8 cellular contexts compared by ENCODE assay signal in genomic region chr17:64985579-64985904, GRCh38.
DNase-seq lines count a peak whose midpoint lies in the region; ATAC-seq and TF ChIP-seq lines count a peak whose summit lies in the region.
"Not testable (repeated sequence)": the region's sequence is repeated elsewhere in the genome, so short reads cannot be mapped to it uniquely, and the experiment has no call there.

No MANE protein-coding gene starts in this region.

- H3K27ac Mint-ChIP-seq in HFFc6: peak overlapping the region; percentile 59
- H3K27ac Mint-ChIP-seq in activated T-cell treated with anti-CD3 and anti-CD28 coated beads, Interleukin-2, amount 50 U/mL, for 72 hours: peak overlapping the region; percentile 100
- H3K27ac Mint-ChIP-seq in natural killer cell treated with Interleukin-12 subunit alpha and Interleukin-12 subunit beta and Interleukin-15 and Interleukin-18, amount 100 ng/mL, for 72 hours: peak overlapping the region; percentile 100
- peak overlapping the region; percentile 99 for H3K27ac Mint-ChIP-seq in stimulated activated naive CD8-positive, alpha-beta T cell treated with anti-CD3 and anti-CD28 coated beads, Interleukin-15, Interleukin-2, amounts not matched to agents 100 ng/mL and 50 ng/mL, for 24 hours

- peaks cover 48% of the 10 kb centered on the region for H3K4me1 Mint-ChIP-seq in HFFc6 (ENCODE audit: low read depth)
- peaks cover 64% of the 10 kb centered on the region for H3K4me1 Mint-ChIP-seq in activated T-cell treated with anti-CD3 and anti-CD28 coated beads, Interleukin-2, amount 50 U/mL, for 72 hours (ENCODE audit: low read depth)
- H3K4me1 Mint-ChIP-seq in natural killer cell treated with Interleukin-12 subunit alpha and Interleukin-12 subunit beta and Interleukin-15 and Interleukin-18, amount 100 ng/mL, for 72 hours (ENCODE audit: low read depth in 2 of 2): peaks cover 43 to 44% of the 10 kb centered on the region in 2 donors
- peaks cover 67% of the 10 kb centered on the region for H3K4me1 Mint-ChIP-seq in stimulated activated naive CD8-positive, alpha-beta T cell treated with anti-CD3 and anti-CD28 coated beads, Interleukin-15, Interleukin-2, amounts not matched to agents 100 ng/mL and 50 ng/mL, for 24 hours (ENCODE audit: low read depth)

- not testable (repeated sequence) for DNase-seq in HFFc6; Peyer's patch; activated T-cell treated with anti-CD3 and anti-CD28 coated beads, Interleukin-2, amount 50 U/mL, for 72 hours; caudate nucleus (lab: John Stamatoyannopoulos, UW); natural killer cell treated with Interleukin-12 subunit alpha and Interleukin-12 subunit beta and Interleukin-15 and Interleukin-18, amount 100 ng/mL, for 72 hours (ENCODE audit: low spot score)
- peak; percentile 52 for DNase-seq in islet precursor cell

- ATAC-seq in activated T-cell treated with anti-CD3 and anti-CD28 coated beads, Interleukin-2, amount 50 U/mL, for 72 hours (replicated peaks in 1 of 2); natural killer cell treated with Interleukin-12 subunit alpha and Interleukin-12 subunit beta and Interleukin-15 and Interleukin-18, amount 100 ng/mL, for 72 hours: not testable (repeated sequence)

- H3K27me3 ChIP-seq in Peyer's patch: not testable (repeated sequence)

- not testable (repeated sequence) for H3K27me3 Mint-ChIP-seq in HFFc6 (ENCODE audit: insufficient read depth); activated T-cell treated with anti-CD3 and anti-CD28 coated beads, Interleukin-2, amount 50 U/mL, for 72 hours (ENCODE audit: low read depth); natural killer cell treated with Interleukin-12 subunit alpha and Interleukin-12 subunit beta and Interleukin-15 and Interleukin-18, amount 100 ng/mL, for 72 hours; stimulated activated naive CD8-positive, alpha-beta T cell treated with anti-CD3 and anti-CD28 coated beads, Interleukin-15, Interleukin-2, amounts not matched to agents 100 ng/mL and 50 ng/mL, for 24 hours

- H3K4me3 ChIP-seq in Peyer's patch: peak overlapping the region in 1 of 4 donors; percentile 23

- not testable (repeated sequence) for H3K4me1 ChIP-seq in Peyer's patch

- not testable (repeated sequence) for TF ChIP-seq CTCF in 22Rv1 (IDR thresholded peaks at IDR 0.05); HFFc6 (IDR thresholded peaks at IDR 0.05); Peyer's patch (IDR thresholded peaks at IDR 0.05)

- H3K4me3 Mint-ChIP-seq in HFFc6: not testable (repeated sequence)
- peak overlapping the region; percentile 82 to 90 for H3K4me3 Mint-ChIP-seq in activated T-cell treated with anti-CD3 and anti-CD28 coated beads, Interleukin-2, amount 50 U/mL, for 72 hours
- H3K4me3 Mint-ChIP-seq in natural killer cell treated with Interleukin-12 subunit alpha and Interleukin-12 subunit beta and Interleukin-15 and Interleukin-18, amount 100 ng/mL, for 72 hours: peak overlapping the region; percentile 93
- peak overlapping the region; percentile 84 for H3K4me3 Mint-ChIP-seq in stimulated activated naive CD8-positive, alpha-beta T cell treated with anti-CD3 and anti-CD28 coated beads, Interleukin-15, Interleukin-2, amounts not matched to agents 100 ng/mL and 50 ng/mL, for 24 hours

- not testable (repeated sequence) for TF ChIP-seq POLR2A in Peyer's patch (IDR thresholded peaks at IDR 0.05)

- H3K36me3 ChIP-seq in Peyer's patch: not testable (repeated sequence)

- peak overlapping the region; percentile 47 for H3K27ac ChIP-seq in 22Rv1
- H3K27ac ChIP-seq in Peyer's patch: peak overlapping the region; percentile 87 to 96 (median 92)
- peak overlapping the region; percentile 84 for H3K27ac ChIP-seq in caudate nucleus (ENCODE audit: low read depth, low read length)

- not testable (repeated sequence) for H3K9me3 Mint-ChIP-seq in HFFc6; activated T-cell treated with anti-CD3 and anti-CD28 coated beads, Interleukin-2, amount 50 U/mL, for 72 hours; natural killer cell treated with Interleukin-12 subunit alpha and Interleukin-12 subunit beta and Interleukin-15 and Interleukin-18, amount 100 ng/mL, for 72 hours; stimulated activated naive CD8-positive, alpha-beta T cell treated with anti-CD3 and anti-CD28 coated beads, Interleukin-15, Interleukin-2, amounts not matched to agents 100 ng/mL and 50 ng/mL, for 24 hours

- not testable (repeated sequence) for H3K9me3 ChIP-seq in Peyer's patch

- H3K36me3 Mint-ChIP-seq in HFFc6 (ENCODE audit: low read depth); activated T-cell treated with anti-CD3 and anti-CD28 coated beads, Interleukin-2, amount 50 U/mL, for 72 hours (ENCODE audit: insufficient read depth in 2 of 2); natural killer cell treated with Interleukin-12 subunit alpha and Interleukin-12 subunit beta and Interleukin-15 and Interleukin-18, amount 100 ng/mL, for 72 hours; stimulated activated naive CD8-positive, alpha-beta T cell treated with anti-CD3 and anti-CD28 coated beads, Interleukin-15, Interleukin-2, amounts not matched to agents 100 ng/mL and 50 ng/mL, for 24 hours (ENCODE audit: low read depth): not testable (repeated sequence)
